ENCODE assay signal across 9 cellular contexts in genomic region chr5:19608434-19608833, GRCh38.
A peak's percentile ranks its signal among the peaks of the same experiment; 100 is the strongest.
DNase-seq lines count a peak whose midpoint lies in the region; TF ChIP-seq lines count a peak whose summit lies in the region.
"Had no signal": no experiment of that assay in that cellular context is flagged by ENCODE, and none has a peak within 500 bp of the region (broad histone marks: within the 10 kb centered on the region; RNA-seq: fewer than 3 reads in every experiment).

No MANE protein-coding gene starts in this region.

- H3K4me3 ChIP-seq in choroid plexus epithelial cell (ENCODE audit: low read depth, low read length) (no peak overlapping the region), SJCRH30 (no peak overlapping the region)

- H3K4me3 Mint-ChIP-seq in type B pancreatic cell: no peak overlapping the region
- H3K4me3 Mint-ChIP-seq: activated naive CD8-positive, alpha-beta T cell had no signal

- no peak overlapping the region for H3K27ac ChIP-seq in SJCRH30

- no peaks in the 10 kb centered on the region for H3K4me1 Mint-ChIP-seq in type B pancreatic cell (ENCODE audit: unreplicated experiment)

- DNase-seq in NOMO-1 treated with DMSO at 0.1 percent for 48 hours (lab: John Stamatoyannopoulos, UW; ENCODE audit: unreplicated experiment): peak; percentile 13
- no peak for DNase-seq in NOMO-1 treated with dmso at 0.1 percent for 144 hours (lab: John Stamatoyannopoulos, UW; ENCODE audit: unreplicated experiment)
- peak; percentile 79 for DNase-seq in NCI-H748 treated with DMSO at 0.1 percent for 48 hours (lab: John Stamatoyannopoulos, UW)
- DNase-seq in choroid plexus epithelial cell (ENCODE audit: low read depth): peak; percentile 0
- no peak for DNase-seq in type B pancreatic cell (ENCODE audit: extremely low spot score, unreplicated experiment)
- no peak for DNase-seq in stimulated activated CD4-positive, alpha-beta T cell treated with anti-CD3 and anti-CD28 coated beads, Interleukin-12 subunit alpha, Interleukin-12 subunit beta, amount 100 ng/mL, for 4 hours
- DNase-seq in stimulated activated CD4-positive, alpha-beta T cell treated with anti-CD3 and anti-CD28 coated beads, Interleukin-15, amount 100 ng/mL, for 24 hours: no peak
- no peak for DNase-seq in SJCRH30

- no peaks in the 10 kb centered on the region for H3K27me3 Mint-ChIP-seq in type B pancreatic cell
- H3K27me3 Mint-ChIP-seq: activated naive CD8-positive, alpha-beta T cell had no signal

- TF ChIP-seq CTCF in choroid plexus epithelial cell (conservative IDR thresholded peaks at IDR 0.05; ENCODE audit: low read depth, low read length) (no peak), type B pancreatic cell (conservative IDR thresholded peaks at IDR 0.05) (peak; percentile 61)

- no peak overlapping the region for H3K27ac Mint-ChIP-seq in type B pancreatic cell
- H3K27ac Mint-ChIP-seq: activated naive CD8-positive, alpha-beta T cell had no signal

- no peaks in the 10 kb centered on the region for H3K9me3 ChIP-seq in SJCRH30 (replicated peaks)

- no peaks in the 10 kb centered on the region for H3K27me3 ChIP-seq in SJCRH30

- H3K36me3 ChIP-seq in SJCRH30: no peaks in the 10 kb centered on the region

- H3K4me1 ChIP-seq in SJCRH30: no peaks in the 10 kb centered on the region

- H3K36me3 Mint-ChIP-seq in type B pancreatic cell: no peaks in the 10 kb centered on the region
- H3K36me3 Mint-ChIP-seq: activated naive CD8-positive, alpha-beta T cell had no signal

- no peaks in the 10 kb centered on the region for H3K9me3 Mint-ChIP-seq in type B pancreatic cell

Comparison
In these comparisons a context has a peak if more than half of its experiments do, and no peak if none do; other contexts are left out.
1. DNase-seq: peak in NOMO-1 treated with DMSO at 0.1 percent for 48 hours (single experiment), NCI-H748 treated with DMSO at 0.1 percent for 48 hours (single experiment) and choroid plexus epithelial cell (single experiment); none in NOMO-1 treated with dmso at 0.1 percent for 144 hours (single experiment), type B pancreatic cell (single experiment), stimulated activated CD4-positive, alpha-beta T cell treated with anti-CD3 and anti-CD28 coated beads, Interleukin-12 subunit alpha, Interleukin-12 subunit beta, amount 100 ng/mL, for 4 hours (single experiment), stimulated activated CD4-positive, alpha-beta T cell treated with anti-CD3 and anti-CD28 coated beads, Interleukin-15, amount 100 ng/mL, for 24 hours (single experiment) and SJCRH30 (0 of 2).